17 cellular contexts compared by ENCODE assay signal in genomic region chr5:421901-422300, GRCh38. TPM values are rescaled to one million over a fixed set of nuclear protein-coding genes. Genes with fewer than 3 reads are reported as not detected.
DNase-seq lines count a peak whose midpoint lies in the region; ATAC-seq and TF ChIP-seq lines count a peak whose summit lies in the region.
"Had no signal": no experiment of that assay in that cellular context is flagged by ENCODE, and none has a peak within 500 bp of the region (broad histone marks: within the 10 kb centered on the region; RNA-seq: fewer than 3 reads in every experiment).

No MANE protein-coding gene starts in this region.

- CTCF ChIA-PET in activated naive CD4-positive, alpha-beta T cell treated with anti-CD3 and anti-CD28 coated beads, Interleukin-2, amount 10 ng/mL, durations not matched to agents 7 days and 5 days (lab: Charles Lee) = no interaction called here
- CTCF ChIA-PET in RWPE1 (lab: Yijun Ruan, JAX) = no interaction called here

- no peaks in the 10 kb centered on the region for H3K9me3 ChIP-seq in lower lobe of right lung
- no peaks in the 10 kb centered on the region for H3K9me3 ChIP-seq in upper lobe of right lung

- H3K9me3 Mint-ChIP-seq in activated naive CD4-positive, alpha-beta T cell treated with anti-CD3 and anti-CD28 coated beads, Interleukin-2, amount 50 U/mL, for 72 hours = peaks cover 7% of the 10 kb centered on the region in 2 donors
- H3K9me3 Mint-ChIP-seq in activated naive CD4-positive, alpha-beta T cell treated with anti-CD3 and anti-CD28 coated beads, Interleukin-2, amount 10 ng/mL, durations not matched to agents 7 days and 5 days = no peaks in the 10 kb centered on the region
- H3K9me3 Mint-ChIP-seq: CD4-positive, alpha-beta memory T cell had no signal

- no peak overlapping the region for H3K4me3 Mint-ChIP-seq in activated naive CD4-positive, alpha-beta T cell treated with anti-CD3 and anti-CD28 coated beads, Interleukin-2, amount 10 ng/mL, durations not matched to agents 7 days and 5 days
- H3K4me3 Mint-ChIP-seq: CD4-positive, alpha-beta memory T cell; IgD-negative memory B cell had no signal

- H3K36me3 Mint-ChIP-seq in activated naive CD4-positive, alpha-beta T cell treated with anti-CD3 and anti-CD28 coated beads, Interleukin-2, amount 50 U/mL, for 72 hours = peaks cover 0 to 37% of the 10 kb centered on the region in 2 donors
- no peaks in the 10 kb centered on the region for H3K36me3 Mint-ChIP-seq in activated naive CD4-positive, alpha-beta T cell treated with anti-CD3 and anti-CD28 coated beads, Interleukin-2, amount 10 ng/mL, durations not matched to agents 7 days and 5 days
- H3K36me3 Mint-ChIP-seq: CD4-positive, alpha-beta memory T cell had no signal

- peaks cover 22% of the 10 kb centered on the region for H3K4me1 Mint-ChIP-seq in activated naive CD4-positive, alpha-beta T cell treated with anti-CD3 and anti-CD28 coated beads, Interleukin-2, amount 10 ng/mL, durations not matched to agents 7 days and 5 days
- H3K4me1 Mint-ChIP-seq: CD4-positive, alpha-beta memory T cell had no signal

- H3K4me1 ChIP-seq in lower lobe of right lung (no peaks in the 10 kb centered on the region), upper lobe of right lung (no peaks in the 10 kb centered on the region)

- POLR2A ChIA-PET in RWPE1 (lab: Yijun Ruan, JAX; ENCODE audit: low non-redundant PET) = no interaction called here

- no peak overlapping the region for H3K4me3 ChIP-seq in lower lobe of right lung
- H3K4me3 ChIP-seq in upper lobe of right lung = no peak overlapping the region

- H3K27me3 ChIP-seq in lower lobe of right lung (ENCODE audit: low read depth) (no peaks in the 10 kb centered on the region), upper lobe of right lung (no peaks in the 10 kb centered on the region)

- intact Hi-C loops in lower lobe of right lung (cut with DNase I) (no loop called here), upper lobe of right lung (cut with DNase I) (no loop called here)

- no peak for ATAC-seq in activated naive CD4-positive, alpha-beta T cell treated with anti-CD3 and anti-CD28 coated beads, Interleukin-2, amount 50 U/mL, for 72 hours
- no peak for ATAC-seq in lower lobe of right lung
- no peak for ATAC-seq in upper lobe of right lung
- ATAC-seq: HCT116 had no signal

- H3K27ac Mint-ChIP-seq in activated naive CD4-positive, alpha-beta T cell treated with anti-CD3 and anti-CD28 coated beads, Interleukin-2, amount 50 U/mL, for 72 hours = peak overlapping the region; percentile 4 to 50
- H3K27ac Mint-ChIP-seq in activated naive CD4-positive, alpha-beta T cell treated with anti-CD3 and anti-CD28 coated beads, Interleukin-2, amount 10 ng/mL, durations not matched to agents 7 days and 5 days = no peak overlapping the region
- H3K27ac Mint-ChIP-seq: CD4-positive, alpha-beta memory T cell; IgD-negative memory B cell had no signal

- peak in 1 of 2 donors; percentile 35 for DNase-seq in activated naive CD4-positive, alpha-beta T cell treated with anti-CD3 and anti-CD28 coated beads, Interleukin-2, amount 50 U/mL, for 72 hours (ENCODE audit: low spot score in 2 of 2)
- DNase-seq in activated naive CD4-positive, alpha-beta T cell treated with anti-CD3 and anti-CD28 coated beads, Interleukin-2, amount 10 ng/mL, durations not matched to agents 7 days and 5 days = no peak
- no peak for DNase-seq in RWPE1 (ENCODE audit: low spot score)
- peak; percentile 38 for DNase-seq in lower lobe of right lung
- peak; percentile 60 for DNase-seq in upper lobe of right lung
- no peak for DNase-seq in DMS 273 treated with DMSO at 0.1 percent for 48 hours (lab: John Stamatoyannopoulos, UW)
- no peak for DNase-seq in NCI-H524 treated with DMSO at 0.1 percent for 48 hours (lab: John Stamatoyannopoulos, UW)
- DNase-seq: ACHN; CD4-positive, alpha-beta memory T cell; DND-41; GDM1; NCI-H1417; NCI-H1930; NCI-H2171; NCI-H82 had no signal

- no peaks in the 10 kb centered on the region for H3K27me3 Mint-ChIP-seq in activated naive CD4-positive, alpha-beta T cell treated with anti-CD3 and anti-CD28 coated beads, Interleukin-2, amount 10 ng/mL, durations not matched to agents 7 days and 5 days

- no peak for TF ChIP-seq CTCF in RWPE1 (conservative IDR thresholded peaks at IDR 0.05; ENCODE audit: low read depth)
- TF ChIP-seq CTCF in lower lobe of right lung (IDR thresholded peaks at IDR 0.05) = no peak
- no peak for TF ChIP-seq CTCF in upper lobe of right lung (IDR thresholded peaks at IDR 0.05)

- H3K27ac ChIP-seq in RWPE1 = peak overlapping the region; percentile 29
- H3K27ac ChIP-seq in lower lobe of right lung = no peak overlapping the region
- H3K27ac ChIP-seq in upper lobe of right lung = no peak overlapping the region

- no peaks in the 10 kb centered on the region for H3K36me3 ChIP-seq in lower lobe of right lung
- H3K36me3 ChIP-seq in upper lobe of right lung = no peaks in the 10 kb centered on the region

RNA-seq across cellular contexts. Expression of gene EXOC3, which starts 21.1 kb away (rescaled TPM):
- 100 to 1,000 TPM in 1 of 2 donors, 10 to 100 TPM in 1; 83.8 to 101 TPM for total RNA-seq in activated naive CD4-positive, alpha-beta T cell treated with anti-CD3 and anti-CD28 coated beads, Interleukin-2, amount 50 U/mL, for 72 hours
- total RNA-seq in lower lobe of right lung (58.9 TPM), upper lobe of right lung (59.5 TPM)

Comparison
In these comparisons a context has a peak if more than half of its experiments do, and no peak if none do; other contexts are left out.
1. DNase-seq: peak in lower lobe of right lung (single experiment) and upper lobe of right lung (single experiment); none in activated naive CD4-positive, alpha-beta T cell treated with anti-CD3 and anti-CD28 coated beads, Interleukin-2, amount 10 ng/mL, durations not matched to agents 7 days and 5 days (single experiment), RWPE1 (single experiment), DMS 273 treated with DMSO at 0.1 percent for 48 hours (single experiment) and NCI-H524 treated with DMSO at 0.1 percent for 48 hours (single experiment).